Comparison of ENCODE assay signal across 15 cellular contexts in genomic region chr15:59329570-59330350, GRCh38. TPM values are rescaled to one million over a fixed set of nuclear protein-coding genes. Genes with fewer than 3 reads are reported as not detected.
DNase-seq lines count a peak whose midpoint lies in the region; ATAC-seq and TF ChIP-seq lines count a peak whose summit lies in the region.
"Had no signal": no experiment of that assay in that cellular context is flagged by ENCODE, and none has a peak within 500 bp of the region (broad histone marks: within the 10 kb centered on the region; RNA-seq: fewer than 3 reads in every experiment).

No MANE protein-coding gene starts in this region.

- H3K27me3 Mint-ChIP-seq in chondrocyte (ENCODE audit: low read depth): no peaks in the 10 kb centered on the region

- peak overlapping the region; percentile 78 for H3K27ac ChIP-seq in ACC112 (ENCODE audit: low read depth, low read length)
- peak overlapping the region; percentile 92 for H3K27ac ChIP-seq in mesenchymal stem cell (ENCODE audit: low read length, poor library complexity, severe bottlenecking)
- H3K27ac ChIP-seq in adrenal gland: peak overlapping the region in 1 of 5 donors; percentile 27
- H3K27ac ChIP-seq: C4-2B, KMS-11 had no signal

- no peak overlapping the region for H3K18ac ChIP-seq in mesenchymal stem cell (ENCODE audit: low read depth in 1 of 2, low read length in 2 of 2)

- no peak overlapping the region for H3K4ac ChIP-seq in mesenchymal stem cell (ENCODE audit: low read depth in 1 of 2, low read length in 2 of 2)

- H3K4me1 ChIP-seq in ACC112 (ENCODE audit: control insufficient read depth, insufficient read depth, low read length, unreplicated experiment): peaks cover 40% of the 10 kb centered on the region
- H3K4me1 ChIP-seq in mesenchymal stem cell (ENCODE audit: control insufficient read depth, insufficient read depth, low read depth, low read length): peaks cover 23% of the 10 kb centered on the region
- no peaks in the 10 kb centered on the region for H3K4me1 ChIP-seq in adrenal gland (replicated peaks in 1 of 2)

- no peak overlapping the region for H2BK120ac ChIP-seq in mesenchymal stem cell (ENCODE audit: low read depth, low read length)

- H3K27ac Mint-ChIP-seq in chondrocyte (ENCODE audit: unreplicated experiment): peak overlapping the region; percentile 87
- H3K27ac Mint-ChIP-seq: T-helper 2 cell treated with Interferon-gamma antibody and Interleukin-4, amounts not matched to agents 5 μg/mL and 100 μg/mL, for 36 hours had no signal

- TF ChIP-seq CTCF in chondrocyte (IDR thresholded peaks at IDR 0.05): no peak
- TF ChIP-seq CTCF in adrenal gland (IDR thresholded peaks at IDR 0.05): no peak

- H3K36me3 ChIP-seq in ACC112 (ENCODE audit: insufficient read depth, low read length): no peaks in the 10 kb centered on the region
- H3K36me3 ChIP-seq in mesenchymal stem cell (ENCODE audit: control insufficient read depth in 1 of 2, insufficient read depth in 2 of 2, low read depth in 1 of 2, low read length in 2 of 2): peaks cover 6 to 47% of the 10 kb centered on the region in 2 experiments
- H3K36me3 ChIP-seq in adrenal gland (replicated peaks in 1 of 2): no peaks in the 10 kb centered on the region
- H3K36me3 ChIP-seq: uterus had no signal

- H4K8ac ChIP-seq in mesenchymal stem cell (ENCODE audit: low read length): no peak overlapping the region

- intact Hi-C loops in adrenal gland (cut with DNase I): no loop called here

- no peaks in the 10 kb centered on the region for H3K9me3 Mint-ChIP-seq in chondrocyte (ENCODE audit: low read depth)
- H3K9me3 Mint-ChIP-seq: T-helper 2 cell treated with Interferon-gamma antibody and Interleukin-4, amounts not matched to agents 5 μg/mL and 100 μg/mL, for 36 hours had no signal

- H2BK12ac ChIP-seq in mesenchymal stem cell (ENCODE audit: low read length in 2 of 2): no peak overlapping the region

- peak overlapping the region; percentile 86 for H2BK5ac ChIP-seq in mesenchymal stem cell (ENCODE audit: low read depth, low read length, poor library complexity, severe bottlenecking)

- peaks cover 84% of the 10 kb centered on the region for H3K79me2 ChIP-seq in ACC112 (ENCODE audit: control insufficient read depth, insufficient read depth, low read length, unreplicated experiment)

- no peaks in the 10 kb centered on the region for H3K36me3 Mint-ChIP-seq in chondrocyte (ENCODE audit: low read depth)

- no peak overlapping the region for H4K91ac ChIP-seq in mesenchymal stem cell (ENCODE audit: low read length)

- no peak overlapping the region for H3K23ac ChIP-seq in mesenchymal stem cell (ENCODE audit: low read length in 2 of 2)

- H2AFZ ChIP-seq in ACC112 (ENCODE audit: low read length, unreplicated experiment) (no peak overlapping the region), mesenchymal stem cell (ENCODE audit: low read depth, low read length) (no peak overlapping the region)

- H3K4me1 Mint-ChIP-seq in chondrocyte (ENCODE audit: low read depth): peaks cover 57% of the 10 kb centered on the region

- no peak overlapping the region for H3K4me3 Mint-ChIP-seq in chondrocyte (ENCODE audit: unreplicated experiment)
- H3K4me3 Mint-ChIP-seq: T-helper 2 cell treated with Interferon-gamma antibody and Interleukin-4, amounts not matched to agents 5 μg/mL and 100 μg/mL, for 36 hours had no signal

- H3K4me3 ChIP-seq in ACC112 (ENCODE audit: low read depth, low read length) (peak overlapping the region; percentile 47), mesenchymal stem cell (ENCODE audit: insufficient read depth in 1 of 2, low read depth in 1 of 2, low read length in 2 of 2) (peak overlapping the region in 1 of 2 experiments; percentile 1), adrenal gland (no peak overlapping the region)
- H3K4me3 ChIP-seq: uterus had no signal

- H3K79me1 ChIP-seq in mesenchymal stem cell (replicated peaks; ENCODE audit: low read length, poor library complexity, severe bottlenecking): peaks cover 8% of the 10 kb centered on the region

- WGBS in mesenchymal stem cell: 70% methylated on average over 2 of the region's 6 CpGs
- WGBS in adrenal gland, 4 donors: 62 to 72% (median 64%) methylated on average over 6 of the region's 6 CpGs

- H3K14ac ChIP-seq in mesenchymal stem cell (ENCODE audit: low read length in 2 of 2): no peak overlapping the region

- peak overlapping the region; percentile 46 for H2AK5ac ChIP-seq in mesenchymal stem cell (ENCODE audit: low read length, severe bottlenecking)

- H3K27me3 ChIP-seq in ACC112 (ENCODE audit: insufficient read depth, low read length): no peaks in the 10 kb centered on the region
- no peaks in the 10 kb centered on the region for H3K27me3 ChIP-seq in mesenchymal stem cell (ENCODE audit: control insufficient read depth in 1 of 2, insufficient read depth in 1 of 2, low read length in 2 of 2)
- H3K27me3 ChIP-seq in adrenal gland: no peaks in the 10 kb centered on the region
- H3K27me3 ChIP-seq: uterus had no signal

- no peak for ATAC-seq in GM18519 (IDR thresholded peaks at IDR 0.05; ENCODE audit: low FRiP score, unreplicated experiment)

- peak overlapping the region; percentile 59 for H3K9ac ChIP-seq in mesenchymal stem cell (ENCODE audit: low read length)
- H3K9ac ChIP-seq: KMS-11 had no signal

- H3K4me2 ChIP-seq in mesenchymal stem cell (ENCODE audit: low read length, poor library complexity, severe bottlenecking): no peak overlapping the region
- H3K4me2 ChIP-seq: KMS-11 had no signal

- no peak for TF ChIP-seq POLR2A in adrenal gland (IDR thresholded peaks at IDR 0.05)

- peak; percentile 97 for DNase-seq in HS-27A (ENCODE audit: low read depth)
- DNase-seq in chondrocyte (ENCODE audit: low spot score): no peak
- peak; percentile 59 for DNase-seq in mesenchymal stem cell
- DNase-seq in SK-N-DZ (ENCODE audit: low spot score): no peak
- no peak for DNase-seq in amniotic stem cell (lab: John Stamatoyannopoulos, UW)
- DNase-seq in adrenal gland: no peak
- DNase-seq: activated T-cell treated with anti-CD3 and anti-CD28 coated beads for 4 hours, hypothalamus, NCI-H510A, uterus had no signal

- no peak overlapping the region for H2BK15ac ChIP-seq in mesenchymal stem cell (ENCODE audit: low read depth, poor library complexity, severe bottlenecking)

- H3K9me3 ChIP-seq in mesenchymal stem cell (ENCODE audit: control insufficient read depth, low read length) (no peaks in the 10 kb centered on the region), adrenal gland (replicated peaks in 1 of 3) (no peaks in the 10 kb centered on the region)
- H3K9me3 ChIP-seq: uterus had no signal

RNA-seq across cellular contexts. Expression of gene MYO1E, which starts 42.9 kb away (rescaled TPM):
- total RNA-seq in chondrocyte: 141 to 192 TPM (median 172 TPM) in 3 replicates
- 86.7 TPM for polyA plus RNA-seq in mesenchymal stem cell (2013, experiment 1 of 2)
- 85.0 TPM for polyA plus RNA-seq in mesenchymal stem cell (2013, experiment 2 of 2)
- polyA plus RNA-seq in SK-N-DZ (2014; cell fraction: cytosol; rRNA removed): 0.09 and 1.1 TPM in 2 replicates
- polyA plus RNA-seq in SK-N-DZ (2014; cell fraction: nucleus; rRNA removed): 0.49 TPM in 1 of 2 replicates, not detected in the other
- 10 to 100 TPM; 11.9 to 50.8 (median 30.9) TPM for total RNA-seq in adrenal gland
- polyA plus RNA-seq in adrenal gland: 10 to 100 TPM; 16.0 to 19.8 (median 17.9) TPM

Comparison
In these comparisons a context has a peak if more than half of its experiments do, and no peak if none do; other contexts are left out.
1. DNase-seq: peak in HS-27A (single experiment) and mesenchymal stem cell (single experiment); none in chondrocyte (single experiment), SK-N-DZ (single experiment), amniotic stem cell (single experiment) and adrenal gland (0 of 7).